In the genomic region with DNA sequence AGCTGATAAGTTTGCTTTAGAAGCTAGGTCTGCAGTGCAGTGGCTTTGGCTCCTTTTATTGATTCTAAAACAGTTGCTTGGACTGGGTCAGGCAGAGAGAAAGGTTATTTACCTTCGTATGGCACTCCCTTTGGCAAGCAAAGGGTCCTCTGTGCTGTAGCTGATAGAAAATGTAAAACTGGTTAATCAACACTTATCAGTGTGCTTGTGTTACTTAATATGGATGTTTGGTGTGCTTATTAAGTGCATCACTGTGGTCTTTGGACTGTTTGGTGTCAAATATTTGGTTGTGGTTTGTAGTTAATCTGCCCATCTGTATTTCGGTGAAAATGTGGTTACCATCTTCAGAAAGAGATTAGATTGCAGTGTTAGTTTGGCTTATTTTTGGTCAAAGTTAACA, we compare ENCODE assay signal across 12 cellular contexts. TPM values are rescaled to one million over a fixed set of nuclear protein-coding genes. Genes with fewer than 3 reads are reported as not detected.
A peak's percentile ranks its signal among the peaks of the same experiment; 100 is the strongest.
DNase-seq lines count a peak whose midpoint lies in the region; ATAC-seq lines count a peak whose summit lies in the region.
"Had no signal": no experiment of that assay in that cellular context is flagged by ENCODE, and none has a peak within 500 bp of the region (broad histone marks: within the 10 kb centered on the region; RNA-seq: fewer than 3 reads in every experiment).

No MANE protein-coding gene starts in this region.

- peaks cover 6% of the 10 kb centered on the region for H3K36me3 Mint-ChIP-seq in IgD-negative memory B cell
- no peaks in the 10 kb centered on the region for H3K36me3 Mint-ChIP-seq in T-helper 2 cell treated with Interferon-gamma antibody and Interleukin-4, amounts not matched to agents 5 μg/mL and 100 μg/mL, for 36 hours (ENCODE audit: low read depth)

- H3K4me3 ChIP-seq in trophoblast cell (ENCODE audit: low read depth, low read length), result no peak overlapping the region

- DNase-seq in mucosa of gallbladder (ENCODE audit: low spot score) (peak; percentile 26), trophoblast cell (no peak), NCI-H1417 treated with DMSO at 0.1 percent for 48 hours (lab: John Stamatoyannopoulos, UW) (no peak)
- DNase-seq in activated naive CD4-positive, alpha-beta T cell treated with Interleukin-2 at 50 U/mL for 16 hours, result no peak
- no peak for DNase-seq in T-helper 2 cell treated with Interferon-gamma antibody and Interleukin-4, amounts not matched to agents 5 μg/mL and 100 μg/mL, for 36 hours (ENCODE audit: low spot score)
- DNase-seq: activated naive CD4-positive, alpha-beta T cell treated with anti-CD3 and anti-CD28 coated beads, Interleukin-2, amount 50 U/mL, for 16 hours; left cardiac atrium; NCI-H345; small intestine had no signal

- H4K8ac ChIP-seq in trophoblast cell (ENCODE audit: low read depth, low read length), result no peak overlapping the region

- no peak overlapping the region for H3K9ac ChIP-seq in trophoblast cell (ENCODE audit: low read length)

- H3K18ac ChIP-seq in trophoblast cell (ENCODE audit: low read length), result no peak overlapping the region

- H3K4me3 Mint-ChIP-seq in IgD-negative memory B cell, result peak overlapping the region in 1 of 4 donors; percentile 2
- no peak overlapping the region for H3K4me3 Mint-ChIP-seq in T-helper 2 cell treated with Interferon-gamma antibody and Interleukin-4, amounts not matched to agents 5 μg/mL and 100 μg/mL, for 36 hours

- no peaks in the 10 kb centered on the region for H3K79me1 ChIP-seq in trophoblast cell (ENCODE audit: low read length)

- H4K91ac ChIP-seq in trophoblast cell (ENCODE audit: low read depth, low read length), result no peak overlapping the region

- no peak overlapping the region for H2AK5ac ChIP-seq in trophoblast cell (ENCODE audit: low read length)

- no peak overlapping the region for H3K4ac ChIP-seq in trophoblast cell (ENCODE audit: low read depth, low read length)

- H3K27ac Mint-ChIP-seq in IgD-negative memory B cell, result peak overlapping the region in 2 of 3 donors; percentile 32 to 62
- no peak overlapping the region for H3K27ac Mint-ChIP-seq in T-helper 2 cell treated with Interferon-gamma antibody and Interleukin-4, amounts not matched to agents 5 μg/mL and 100 μg/mL, for 36 hours

- no peak overlapping the region for H3K14ac ChIP-seq in trophoblast cell (ENCODE audit: low read length)

- H4K12ac ChIP-seq in trophoblast cell (ENCODE audit: low read depth, low read length), result no peak overlapping the region

- no peaks in the 10 kb centered on the region for H3K27me3 ChIP-seq in trophoblast cell (ENCODE audit: insufficient read depth, low read length)

- H3K4me2 ChIP-seq in trophoblast cell (ENCODE audit: low read length), result no peak overlapping the region

- H3K27me3 Mint-ChIP-seq in IgD-negative memory B cell, result no peaks in the 10 kb centered on the region
- peaks cover 3% of the 10 kb centered on the region for H3K27me3 Mint-ChIP-seq in T-helper 2 cell treated with Interferon-gamma antibody and Interleukin-4, amounts not matched to agents 5 μg/mL and 100 μg/mL, for 36 hours (ENCODE audit: low read depth)

- H3K36me3 ChIP-seq in trophoblast cell (ENCODE audit: control insufficient read depth in 1 of 2, insufficient read depth in 2 of 2, low read length in 2 of 2), result no peaks in the 10 kb centered on the region

- no peak overlapping the region for H2BK12ac ChIP-seq in trophoblast cell (ENCODE audit: low read length)

- no peak overlapping the region for H2BK5ac ChIP-seq in trophoblast cell (ENCODE audit: low read depth, low read length, poor library complexity)

- H2AFZ ChIP-seq in trophoblast cell (ENCODE audit: insufficient read depth, low read length, poor library complexity), result no peak overlapping the region

- no peaks in the 10 kb centered on the region for H3K4me1 ChIP-seq in trophoblast cell (ENCODE audit: control insufficient read depth in 1 of 2, insufficient read depth in 2 of 2, low read length in 2 of 2)

- no peak overlapping the region for H3K27ac ChIP-seq in trophoblast cell (ENCODE audit: low read depth, low read length)

- WGBS in trophoblast cell (ENCODE audit: extremely low coverage, insufficient coverage, insufficient read length), result no CpG with 5 or more reads among the region's 2 CpGs

- H3K4me1 Mint-ChIP-seq in IgD-negative memory B cell, result peaks cover 36 to 50% (median 39%) of the 10 kb centered on the region in 3 donors
- H3K4me1 Mint-ChIP-seq in T-helper 2 cell treated with Interferon-gamma antibody and Interleukin-4, amounts not matched to agents 5 μg/mL and 100 μg/mL, for 36 hours (ENCODE audit: low read depth), result peaks cover 6% of the 10 kb centered on the region

- no peaks in the 10 kb centered on the region for H3K9me3 ChIP-seq in trophoblast cell (ENCODE audit: insufficient read depth, low read depth, low read length)

- peak; percentile 61 for ATAC-seq in GM18907 (IDR thresholded peaks at IDR 0.05; ENCODE audit: unreplicated experiment)
- ATAC-seq in HG02623 (IDR thresholded peaks at IDR 0.05; ENCODE audit: unreplicated experiment), result peak; percentile 39
- ATAC-seq: left cardiac atrium had no signal

- peaks cover 0 to 3% (median 0%) of the 10 kb centered on the region in 3 donors for H3K9me3 Mint-ChIP-seq in IgD-negative memory B cell
- H3K9me3 Mint-ChIP-seq in T-helper 2 cell treated with Interferon-gamma antibody and Interleukin-4, amounts not matched to agents 5 μg/mL and 100 μg/mL, for 36 hours, result peaks cover 3% of the 10 kb centered on the region

- no peak overlapping the region for H2BK120ac ChIP-seq in trophoblast cell (ENCODE audit: insufficient read depth, low read length, poor library complexity)

- no peak overlapping the region for H3K23ac ChIP-seq in trophoblast cell (ENCODE audit: low read length)

- no peaks in the 10 kb centered on the region for H3K79me2 ChIP-seq in trophoblast cell (ENCODE audit: control insufficient read depth, insufficient read depth, low read length, poor library complexity)

RNA-seq across cellular contexts. Expression of a gene that starts 16.0 kb away (rescaled TPM):
- 59.8 TPM for polyA plus RNA-seq in IgD-negative memory B cell
- total RNA-seq in mucosa of gallbladder, result 45.1 TPM
- 25.6 and 26.0 TPM in 2 replicates for polyA plus RNA-seq in trophoblast cell (2013)
